Comparison of ENCODE assay signal across 8 cellular contexts in the genomic region with DNA sequence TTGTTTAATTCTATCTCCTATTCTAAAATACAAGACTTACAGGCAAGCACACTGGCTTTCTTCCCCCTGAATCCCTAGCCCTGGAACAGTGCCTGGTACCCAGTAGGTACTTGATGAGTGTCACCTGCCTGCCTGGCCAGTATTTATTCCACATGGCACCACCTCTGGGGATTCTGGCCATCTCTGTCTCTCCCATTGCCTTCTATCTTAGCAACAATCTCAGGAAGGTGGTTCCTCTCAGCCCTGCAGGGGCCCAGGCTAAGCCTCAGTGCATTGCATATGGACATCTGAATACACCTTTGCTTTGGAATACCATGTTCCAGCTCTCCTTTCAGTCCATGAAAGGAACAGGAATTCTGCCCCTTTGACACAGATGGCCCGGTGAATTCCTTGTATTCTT.
"Had no signal": no experiment of that assay in that cellular context is flagged by ENCODE, and none has a peak within 500 bp of the region (broad histone marks: within the 10 kb centered on the region; RNA-seq: fewer than 3 reads in every experiment).

No MANE protein-coding gene starts in this region.

- H2AFZ ChIP-seq: GM23248 had no signal

- H3K4me1 ChIP-seq: HAP-1 had no signal

- H3K9ac ChIP-seq: GM23248 had no signal

- H3K27ac ChIP-seq: GM23248, HL-60 had no signal

- H3K36me3 ChIP-seq: HAP-1 had no signal

- H3K4me3 ChIP-seq: GM23248, HAP-1 had no signal

- ATAC-seq: HCT116, HepG2 had no signal

- DNase-seq: GM23248, GOT3, H7, HFFc6 had no signal

- H3K9me3 ChIP-seq: HAP-1 had no signal
